24 cellular contexts compared by ENCODE assay signal in genomic region chr19:18708452-18709231, GRCh38. TPM values are rescaled to one million over a fixed set of nuclear protein-coding genes. Genes with fewer than 3 reads are reported as not detected.
DNase-seq lines count a peak whose midpoint lies in the region; TF ChIP-seq lines count a peak whose summit lies in the region.
"Had no signal": no experiment of that assay in that cellular context is flagged by ENCODE, and none has a peak within 500 bp of the region (broad histone marks: within the 10 kb centered on the region; RNA-seq: fewer than 3 reads in every experiment).

No MANE protein-coding gene starts in this region.

- H3K27me3 Mint-ChIP-seq in brain = no peaks in the 10 kb centered on the region
- H3K27me3 Mint-ChIP-seq: CD4-positive, CD25-positive, alpha-beta regulatory T cell; central memory CD8-positive, alpha-beta T cell; stimulated activated naive CD8-positive, alpha-beta T cell treated with anti-CD3 and anti-CD28 coated beads, Interleukin-15, Interleukin-2, amounts not matched to agents 100 ng/mL and 50 ng/mL, for 24 hours had no signal

- H3K9me3 Mint-ChIP-seq in brain = peaks cover 0 to 8% (median 4%) of the 10 kb centered on the region in 5 experiments
- H3K9me3 Mint-ChIP-seq: CD4-positive, CD25-positive, alpha-beta regulatory T cell; central memory CD8-positive, alpha-beta T cell; neural progenitor cell; stimulated activated naive CD8-positive, alpha-beta T cell treated with anti-CD3 and anti-CD28 coated beads, Interleukin-15, Interleukin-2, amounts not matched to agents 100 ng/mL and 50 ng/mL, for 24 hours; T-helper 1 cell treated with Interleukin-12 subunit alpha and Interleukin-12 subunit beta and Interleukin-4 antibody, amounts not matched to agents 30 μg/mL and 1 μg/mL, for 36 hours had no signal

- TF ChIP-seq CTCF in brain (conservative IDR thresholded peaks at IDR 0.05) (no peak), osteoblast (IDR thresholded peaks at IDR 0.05; ENCODE audit: extremely low read depth, low read depth, low read length) (no peak)

- no peak overlapping the region for H3K4me3 ChIP-seq in osteoblast (ENCODE audit: insufficient read depth, low read length)
- H3K4me3 ChIP-seq: neural progenitor cell had no signal

- DNase-seq in NCI-H1417 (lab: John Stamatoyannopoulos, UW) (peak; percentile 3 to 77 (median 72)), NCI-H1417 treated with DMSO at 0.1 percent for 48 hours (lab: John Stamatoyannopoulos, UW) (no peak), NCI-H2029 (lab: John Stamatoyannopoulos, UW) (peak; percentile 77), osteoblast (ENCODE audit: insufficient read length, low spot score, missing footprints) (peak; percentile 56), Kasumi-1 (lab: John Stamatoyannopoulos, UW) (no peak), NCI-H526 treated with DMSO at 0.1 percent for 48 hours (lab: John Stamatoyannopoulos, UW) (no peak), GM19240 (ENCODE audit: insufficient read length, low spot score) (no peak)
- DNase-seq: activated CD4-positive, alpha-beta T cell treated with anti-CD3 and anti-CD28 coated beads for 1 hour; activated CD8-positive, alpha-beta memory T cell treated with anti-CD3 and anti-CD28 coated beads, Interleukin-2, amount 50 U/mL, for 4 hours; activated effector memory CD4-positive, alpha-beta T cell treated with anti-CD3 and anti-CD28 coated beads, Interleukin-2, amount 50 U/mL, for 16 hours; amniotic stem cell; CD4-positive, CD25-positive, alpha-beta regulatory T cell; effector CD4-positive, alpha-beta T cell; HCEC 1CT; Karpas-422; NCI-H1694; retina had no signal

- H3K4me1 Mint-ChIP-seq in brain = peaks cover 13% of the 10 kb centered on the region

- H3K79me2 ChIP-seq in osteoblast (ENCODE audit: insufficient read depth, low read length) = peaks cover 69% of the 10 kb centered on the region

- peaks cover 15% of the 10 kb centered on the region for H3K36me3 Mint-ChIP-seq in brain
- H3K36me3 Mint-ChIP-seq: mesothelial cell of epicardium, neural progenitor cell had no signal

- no peaks in the 10 kb centered on the region for H3K36me3 ChIP-seq in osteoblast (ENCODE audit: insufficient read depth, low read length)
- H3K36me3 ChIP-seq: neural progenitor cell had no signal

- H3K4me3 Mint-ChIP-seq in brain = no peak overlapping the region
- H3K4me3 Mint-ChIP-seq: CD4-positive, CD25-positive, alpha-beta regulatory T cell; central memory CD8-positive, alpha-beta T cell; mesothelial cell of epicardium; neural progenitor cell; stimulated activated naive CD8-positive, alpha-beta T cell treated with anti-CD3 and anti-CD28 coated beads, Interleukin-15, Interleukin-2, amounts not matched to agents 100 ng/mL and 50 ng/mL, for 24 hours; T-helper 1 cell treated with Interleukin-12 subunit alpha and Interleukin-12 subunit beta and Interleukin-4 antibody, amounts not matched to agents 30 μg/mL and 1 μg/mL, for 36 hours had no signal

- no peaks in the 10 kb centered on the region for H3K9me3 ChIP-seq in osteoblast (ENCODE audit: low read depth, low read length)

- H3K4me1 ChIP-seq in osteoblast (ENCODE audit: insufficient read depth, low read length) = peaks cover 2% of the 10 kb centered on the region
- H3K4me1 ChIP-seq: neural progenitor cell had no signal

- peaks cover 68% of the 10 kb centered on the region for H4K20me1 ChIP-seq in osteoblast (ENCODE audit: insufficient read depth, low read length)

- H3K27me3 ChIP-seq in osteoblast (ENCODE audit: insufficient read depth, low read length) = no peaks in the 10 kb centered on the region
- H3K27me3 ChIP-seq: neural progenitor cell had no signal

- H3K27ac Mint-ChIP-seq in brain = peak overlapping the region in 4 of 5 experiments; percentile 38 to 56 (median 50)
- H3K27ac Mint-ChIP-seq: mesothelial cell of epicardium; stimulated activated naive CD8-positive, alpha-beta T cell treated with anti-CD3 and anti-CD28 coated beads, Interleukin-15, Interleukin-2, amounts not matched to agents 100 ng/mL and 50 ng/mL, for 24 hours; T-helper 1 cell treated with Interleukin-12 subunit alpha and Interleukin-12 subunit beta and Interleukin-4 antibody, amounts not matched to agents 30 μg/mL and 1 μg/mL, for 36 hours had no signal

- no peak overlapping the region for H3K27ac ChIP-seq in osteoblast (ENCODE audit: low read depth, low read length)
- H3K27ac ChIP-seq: neural progenitor cell, RWPE1 had no signal

- no peak overlapping the region for H3K4me2 ChIP-seq in osteoblast (ENCODE audit: insufficient read depth, low read length)
- H3K4me2 ChIP-seq: neural progenitor cell had no signal

- no peak overlapping the region for H2AFZ ChIP-seq in osteoblast (ENCODE audit: low read length)
- H2AFZ ChIP-seq: neural progenitor cell had no signal

RNA-seq across cellular contexts. Expression of gene CRTC1, which starts 25.2 kb away (rescaled TPM):
- polyA plus RNA-seq in brain (ENCODE audit: insufficient read depth, low read depth, low replicate concordance) = 29.6 TPM
- total RNA-seq in osteoblast = 3.8 and 4.0 TPM in 2 replicates

Comparison
In these comparisons a context has a peak if more than half of its experiments do, and no peak if none do; other contexts are left out.
1. DNase-seq: peak in NCI-H1417 (3 of 3), NCI-H2029 (single experiment) and osteoblast (single experiment); none in NCI-H1417 treated with DMSO at 0.1 percent for 48 hours (single experiment), Kasumi-1 (0 of 2), NCI-H526 treated with DMSO at 0.1 percent for 48 hours (single experiment) and GM19240 (single experiment).